8 cellular contexts compared by ENCODE assay signal in the genomic region with DNA sequence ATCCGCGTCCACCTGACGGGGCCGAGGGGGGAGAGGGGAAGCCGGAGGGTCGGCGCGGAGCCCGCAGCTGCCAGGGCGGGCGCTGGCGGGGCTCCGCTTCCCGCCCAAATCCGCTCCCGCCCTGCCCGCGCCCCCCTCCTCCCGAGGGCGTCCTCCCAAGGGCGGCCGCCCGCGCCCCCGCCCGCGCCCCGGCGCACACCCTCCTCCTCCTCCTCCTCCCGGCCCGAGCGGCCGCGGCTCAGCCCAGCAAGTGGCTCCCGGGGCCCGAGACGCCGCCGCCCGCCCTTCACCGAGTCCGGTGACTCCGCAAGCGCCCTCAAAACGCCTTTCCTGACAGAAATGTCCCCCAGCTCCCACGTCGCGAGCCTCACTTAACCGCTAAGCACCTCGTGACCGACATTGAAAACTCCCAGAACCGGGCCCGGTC. TPM values are rescaled to one million over a fixed set of nuclear protein-coding genes. Genes with fewer than 3 reads are reported as not detected.
DNase-seq lines count a peak whose midpoint lies in the region; ATAC-seq and TF ChIP-seq lines count a peak whose summit lies in the region.

No MANE protein-coding gene starts in this region.

- peaks cover 18% of the 10 kb centered on the region for H4K20me1 ChIP-seq in PC-3 (ENCODE audit: low read length)
- peaks cover 5% of the 10 kb centered on the region for H4K20me1 ChIP-seq in hepatocyte (ENCODE audit: insufficient read depth, poor library complexity, severe bottlenecking)

- DNase-seq in Caki2 (ENCODE audit: low read depth) (peak; percentile 46), H7 (peak; percentile 66), PC-3 (peak; percentile 13), hepatocyte (ENCODE audit: low spot score) (peak; percentile 78), sciatic nerve (ENCODE audit: low spot score) (peak; percentile 83), amniotic stem cell (lab: John Stamatoyannopoulos, UW) (no peak), NCI-H1694 treated with DMSO at 0.1 percent for 48 hours (lab: John Stamatoyannopoulos, UW) (no peak)

- H3K27me3 ChIP-seq in H7 (ENCODE audit: control insufficient read depth, insufficient read depth, low read length) (no peaks in the 10 kb centered on the region), PC-3 (ENCODE audit: low read length) (no peaks in the 10 kb centered on the region), hepatocyte (no peaks in the 10 kb centered on the region)

- TF ChIP-seq CTCF in PC-3 (conservative IDR thresholded peaks at IDR 0.05; ENCODE audit: low read depth, low read length) (no peak), hepatocyte (IDR thresholded peaks at IDR 0.05; ENCODE audit: poor library complexity) (no peak)

- H3K9me2 ChIP-seq in PC-3 (replicated peaks; ENCODE audit: low read length) (no peaks in the 10 kb centered on the region), hepatocyte (replicated peaks; ENCODE audit: insufficient read depth) (no peaks in the 10 kb centered on the region)

- H3K9me3 ChIP-seq in PC-3 (ENCODE audit: low read length) (no peaks in the 10 kb centered on the region), hepatocyte (ENCODE audit: low read depth) (no peaks in the 10 kb centered on the region)

- peak overlapping the region; percentile 97 for H3K4me3 ChIP-seq in H7 (ENCODE audit: insufficient read depth, low read depth, low read length)
- H3K4me3 ChIP-seq in PC-3 (ENCODE audit: low read length), result peak overlapping the region; percentile 91
- H3K4me3 ChIP-seq in hepatocyte, result peak overlapping the region; percentile 60

- intact Hi-C loops in PC-3 (cut with micrococcal nuclease), result loop anchor here (1.0 to 2.0 kb wide), 2 partner anchors 36 to 83 kb away; no protein-coding TSS in a partner anchor
- intact Hi-C loops in sciatic nerve (cut with DNase I), result no loop called here

- H3K27ac ChIP-seq in PC-3 (ENCODE audit: low read length) (peak overlapping the region; percentile 85), angular gyrus (ENCODE audit: low read depth, low read length) (peak overlapping the region; percentile 93), hepatocyte (peak overlapping the region; percentile 99)

- ATAC-seq in PC-3 (0 out of 2 replicates have a peak, but pooled peaks have one; percentile 3), sciatic nerve (peak; percentile 52)

- H3K4me2 ChIP-seq in PC-3 (ENCODE audit: low read length) (peak overlapping the region; percentile 95), hepatocyte (peak overlapping the region; percentile 84)

- POLR2A ChIA-PET in PC-3 (lab: Charles Lee; ENCODE audit: unreplicated experiment), result interaction anchor here (0.7 to 1.0 kb wide), 2 partner anchors 37 kb away, joined by 4 to 52 read pairs; a partner anchor contains a TSS

- WGBS in hepatocyte (ENCODE audit: low lambda C conversion rate, missing lambda C conversion rate), result 2% methylated on average over 9 of the region's 53 CpGs

- CTCF ChIA-PET in PC-3 (lab: Charles Lee), result interaction anchor here (1.0 to 1.3 kb wide), 2 partner anchors 15 to 27 kb away, joined by 3 read pairs; no protein-coding TSS in a partner anchor

- no TSS peak for BruUV-seq in PC-3 (replicated peaks; lab: Mats Ljungman, UMichigan)

- H3K79me2 ChIP-seq in PC-3 (ENCODE audit: low read length) (peaks cover 50% of the 10 kb centered on the region), hepatocyte (peaks cover 37% of the 10 kb centered on the region)

- no peaks in the 10 kb centered on the region for H3F3A ChIP-seq in PC-3 (ENCODE audit: low read length, unreplicated experiment)

- H3K9ac ChIP-seq in PC-3 (ENCODE audit: low read length), result peak overlapping the region; percentile 100

- H2AFZ ChIP-seq in PC-3 (ENCODE audit: low read length) (peak overlapping the region; percentile 75), hepatocyte (peak overlapping the region; percentile 50)

- H3K36me3 ChIP-seq in H7 (replicated peaks; ENCODE audit: control insufficient read depth, insufficient read depth, low read length), result peaks cover 18% of the 10 kb centered on the region
- peaks cover 25% of the 10 kb centered on the region for H3K36me3 ChIP-seq in PC-3 (ENCODE audit: low read depth, low read length)
- no peaks in the 10 kb centered on the region for H3K36me3 ChIP-seq in hepatocyte (replicated peaks; ENCODE audit: insufficient read depth, low read depth)

- H3K4me1 ChIP-seq in PC-3 (ENCODE audit: insufficient read depth, low read length), result peaks cover 27% of the 10 kb centered on the region
- H3K4me1 ChIP-seq in hepatocyte (ENCODE audit: insufficient read depth), result peaks cover 11% of the 10 kb centered on the region

- in situ Hi-C loops in Caki2 (cut with HindIII; ENCODE audit: low pct_unique_long_range_greater_than_20kb, low sequenced_read_pairs), result no loop called here

RNA-seq across cellular contexts. Expression of a gene that starts 0.5 kb away (rescaled TPM):
- total RNA-seq in Caki2 (2014; rRNA removed; shearing (Covaris generic); ENCODE audit: low replicate concordance), result 196 and 317 TPM in 2 replicates
- 197 and 268 TPM in 2 replicates for total RNA-seq in H7 (2014; rRNA removed; shearing (Covaris generic))
- total RNA-seq in PC-3 (2014; rRNA removed) (111 and 139 TPM in 2 replicates), hepatocyte (50.9 and 62.3 TPM in 2 replicates), sciatic nerve (54.1 TPM)
- 84.4 and 87.0 TPM in 2 replicates for polyA plus RNA-seq in hepatocyte

RNA-seq across cellular contexts. Expression of a gene that starts 37.1 kb away (rescaled TPM):
- 42.6 and 68.0 TPM in 2 replicates for total RNA-seq in Caki2 (2014; rRNA removed; shearing (Covaris generic); ENCODE audit: low replicate concordance)
- total RNA-seq in H7 (2014; rRNA removed; shearing (Covaris generic)), result 23.9 and 31.9 TPM in 2 replicates
- total RNA-seq in PC-3 (2014; rRNA removed) (33.2 and 38.8 TPM in 2 replicates), hepatocyte (16.5 and 17.5 TPM in 2 replicates), sciatic nerve (15.4 TPM)
- 26.4 and 28.2 TPM in 2 replicates for polyA plus RNA-seq in hepatocyte

Comparison
In these comparisons a context has a peak if more than half of its experiments do, and no peak if none do; other contexts are left out.
1. DNase-seq: peak in Caki2 (single experiment), H7 (single experiment), PC-3 (single experiment), hepatocyte (single experiment) and sciatic nerve (single experiment); none in amniotic stem cell (single experiment) and NCI-H1694 treated with DMSO at 0.1 percent for 48 hours (single experiment).
2. Peak in every context shown above with its lines, with median percentiles within 50 percentile points of each other: H3K4me3 ChIP-seq and H3K27ac ChIP-seq.